8 cellular contexts compared by ENCODE assay signal in the genomic region with DNA sequence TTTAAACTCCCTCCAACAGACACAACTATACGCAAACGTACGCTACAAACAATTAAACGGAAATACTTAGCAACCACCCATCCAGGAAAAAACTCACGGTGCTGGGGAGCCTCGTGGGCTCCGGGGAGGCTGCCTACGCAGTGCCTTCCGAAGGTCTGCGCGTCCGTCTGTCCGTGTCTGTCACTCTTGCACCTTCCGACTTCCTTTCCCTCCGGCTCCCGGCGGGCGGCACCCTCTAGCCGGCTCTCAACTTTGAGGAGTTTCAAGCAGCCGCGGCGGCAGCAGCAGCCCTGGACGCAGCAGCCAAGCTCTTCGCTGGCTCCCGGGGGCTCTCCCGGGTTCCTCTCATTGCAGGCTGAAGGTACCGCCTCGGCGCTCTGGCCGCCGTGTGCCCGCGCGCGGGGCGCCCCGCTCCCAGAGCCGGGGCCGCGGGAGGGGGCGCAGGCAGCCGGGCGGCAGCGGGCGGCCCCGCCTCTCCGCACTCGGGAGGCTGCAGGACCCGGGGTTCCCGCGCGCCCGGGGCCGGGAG. TPM values are rescaled to one million over a fixed set of nuclear protein-coding genes. Genes with fewer than 3 reads are reported as not detected.
A peak's percentile ranks its signal among the peaks of the same experiment; 100 is the strongest.
DNase-seq lines count a peak whose midpoint lies in the region; ATAC-seq lines count a peak whose summit lies in the region.

A gene with protein sequence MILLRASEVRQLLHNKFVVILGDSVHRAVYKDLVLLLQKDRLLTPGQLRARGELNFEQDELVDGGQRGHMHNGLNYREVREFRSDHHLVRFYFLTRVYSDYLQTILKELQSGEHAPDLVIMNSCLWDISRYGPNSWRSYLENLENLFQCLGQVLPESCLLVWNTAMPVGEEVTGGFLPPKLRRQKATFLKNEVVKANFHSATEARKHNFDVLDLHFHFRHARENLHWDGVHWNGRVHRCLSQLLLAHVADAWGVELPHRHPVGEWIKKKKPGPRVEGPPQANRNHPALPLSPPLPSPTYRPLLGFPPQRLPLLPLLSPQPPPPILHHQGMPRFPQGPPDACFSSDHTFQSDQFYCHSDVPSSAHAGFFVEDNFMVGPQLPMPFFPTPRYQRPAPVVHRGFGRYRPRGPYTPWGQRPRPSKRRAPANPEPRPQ (plus strand): TSS at position 257 of the 529 bp plus-strand sequence. CDS start 155,443 bp downstream, outside the sequence.

- H3K36me3 Mint-ChIP-seq in stimulated activated effector memory CD8-positive, alpha-beta T cell treated with anti-CD3 and anti-CD28 coated beads, Interleukin-12 subunit alpha, Interleukin-12 subunit beta, amount 100 ng/mL, for 72 hours: peaks cover 22% of the 10 kb centered on the region

- peaks cover 69% of the 10 kb centered on the region for H3K4me1 Mint-ChIP-seq in stimulated activated effector memory CD8-positive, alpha-beta T cell treated with anti-CD3 and anti-CD28 coated beads, Interleukin-12 subunit alpha, Interleukin-12 subunit beta, amount 100 ng/mL, for 72 hours

- DNase-seq in NCI-H1436 (lab: John Stamatoyannopoulos, UW) (peak; percentile 47), NCI-H1436 treated with DMSO at 0.1 percent for 48 hours (lab: John Stamatoyannopoulos, UW) (no peak), NOMO-1 (lab: John Stamatoyannopoulos, UW; ENCODE audit: unreplicated experiment in 2 of 2) (peak; percentile 66 to 70), myocyte (ENCODE audit: low read depth) (peak; percentile 84)
- DNase-seq in activated CD8-positive, alpha-beta memory T cell treated with anti-CD3 and anti-CD28 coated beads, Interleukin-2, amount 50 U/mL, for 4 hours: peak; percentile 69
- DNase-seq in stimulated activated effector memory CD8-positive, alpha-beta T cell treated with anti-CD3 and anti-CD28 coated beads, Interleukin-12 subunit alpha, Interleukin-12 subunit beta, amount 100 ng/mL, for 72 hours (ENCODE audit: low spot score in 2 of 2): peak; percentile 39 to 81

- no peaks in the 10 kb centered on the region for H3K9me3 ChIP-seq in esophagus (ENCODE audit: control insufficient read depth in 2 of 2, insufficient read depth in 1 of 2, low read depth in 1 of 2, low read length in 1 of 2)

- no peaks in the 10 kb centered on the region for H3K9me3 Mint-ChIP-seq in stimulated activated effector memory CD8-positive, alpha-beta T cell treated with anti-CD3 and anti-CD28 coated beads, Interleukin-12 subunit alpha, Interleukin-12 subunit beta, amount 100 ng/mL, for 72 hours

- peak within 1 kb of the TSS; percentile 60 to 81 for H3K27ac ChIP-seq in esophagus (ENCODE audit: low read depth in 2 of 2, low read length in 1 of 2)

- peak; percentile 66 for ATAC-seq in HG03064 (IDR thresholded peaks at IDR 0.05; ENCODE audit: low read depth, unreplicated experiment)
- peak; percentile 70 for ATAC-seq in stimulated activated effector memory CD8-positive, alpha-beta T cell treated with anti-CD3 and anti-CD28 coated beads, Interleukin-12 subunit alpha, Interleukin-12 subunit beta, amount 100 ng/mL, for 72 hours

- peak within 1 kb of the TSS; percentile 94 for H3K4me3 Mint-ChIP-seq in stimulated activated effector memory CD8-positive, alpha-beta T cell treated with anti-CD3 and anti-CD28 coated beads, Interleukin-12 subunit alpha, Interleukin-12 subunit beta, amount 100 ng/mL, for 72 hours

- no peaks in the 10 kb centered on the region for H3K27me3 ChIP-seq in esophagus (ENCODE audit: control insufficient read depth in 1 of 2, insufficient read depth in 2 of 2, low read length in 2 of 2)

- 0% methylated on average over 47 to 54 of the region's 54 CpGs for WGBS in esophagus, 2 donors

- H3K27ac Mint-ChIP-seq in stimulated activated effector memory CD8-positive, alpha-beta T cell treated with anti-CD3 and anti-CD28 coated beads, Interleukin-12 subunit alpha, Interleukin-12 subunit beta, amount 100 ng/mL, for 72 hours: peak within 1 kb of the TSS; percentile 98

- H3K36me3 ChIP-seq in esophagus (ENCODE audit: control insufficient read depth in 2 of 2, insufficient read depth in 2 of 2, low read length in 1 of 2): no peaks in the 10 kb centered on the region

- peaks cover 0 to 3% of the 10 kb centered on the region in 2 donors for H3K4me1 ChIP-seq in esophagus (ENCODE audit: control insufficient read depth in 2 of 2, insufficient read depth in 2 of 2, low read length in 1 of 2)

- peak within 1 kb of the TSS; percentile 71 to 76 for H3K4me3 ChIP-seq in esophagus (ENCODE audit: low read depth in 1 of 2, low read length in 2 of 2)

RNA-seq across cellular contexts. Expression of the gene that starts here (rescaled TPM):
- polyA plus RNA-seq in esophagus: 1 to 10 TPM; 1.2 to 1.6 TPM
- 0.99 and 2.8 TPM in 2 replicates for total RNA-seq in myocyte
- 19.5 TPM for polyA plus RNA-seq in myocyte (2012)
